ENCODE assay signal across 9 cellular contexts in the genomic region with DNA sequence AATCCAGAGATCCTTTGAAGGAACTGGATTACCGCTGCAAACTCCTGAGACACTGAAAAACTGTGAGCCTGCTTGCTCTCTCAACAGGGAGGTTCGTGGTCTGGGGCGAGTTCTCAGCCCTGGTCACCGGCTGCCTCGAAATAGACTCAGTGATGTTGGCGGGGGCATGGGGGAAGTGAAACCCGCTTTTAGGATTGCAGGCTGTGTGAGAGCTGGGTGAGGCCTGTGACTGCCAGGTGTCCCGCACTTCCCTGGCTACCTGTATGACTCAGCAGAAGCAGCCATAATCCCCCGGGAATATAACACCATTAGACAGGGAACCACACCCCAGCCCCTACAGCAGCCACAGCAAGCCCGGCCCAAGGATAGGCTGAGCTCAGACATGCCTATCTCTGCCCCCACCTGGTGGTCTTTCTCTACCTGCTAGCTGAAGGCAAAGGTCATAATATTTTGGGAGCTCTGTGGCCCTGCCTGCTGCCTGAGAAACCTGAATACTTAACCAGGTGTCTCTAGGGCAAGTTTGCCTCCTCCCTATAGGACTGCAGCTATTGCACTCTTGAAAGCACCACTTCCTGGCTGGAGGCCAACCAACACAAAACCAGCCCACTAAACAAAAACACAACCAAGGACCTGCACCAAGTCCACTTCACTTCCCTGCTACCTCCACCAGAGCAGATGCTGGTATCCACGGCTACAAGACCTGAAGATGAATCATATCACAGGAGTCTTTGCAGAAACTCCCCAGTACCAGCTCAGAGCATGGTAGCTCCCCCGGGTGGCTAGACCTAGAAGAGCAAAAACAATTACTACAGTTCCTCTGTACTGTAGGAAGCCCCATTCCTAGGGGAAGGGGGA.
DNase-seq lines count a peak whose midpoint lies in the region; ATAC-seq and TF ChIP-seq lines count a peak whose summit lies in the region.
"Had no signal": no experiment of that assay in that cellular context is flagged by ENCODE, and none has a peak within 500 bp of the region (broad histone marks: within the 10 kb centered on the region; RNA-seq: fewer than 3 reads in every experiment).

No MANE protein-coding gene starts in this region.

- H3K4me1 ChIP-seq in breast epithelium (no peaks in the 10 kb centered on the region), KMS-11 (ENCODE audit: low read depth, poor library complexity, severe bottlenecking) (peaks cover 48% of the 10 kb centered on the region), vagina (no peaks in the 10 kb centered on the region), neural progenitor cell (no peaks in the 10 kb centered on the region)
- no peaks in the 10 kb centered on the region for H3K4me1 ChIP-seq in effector memory CD4-positive, alpha-beta T cell (ENCODE audit: control insufficient read depth, insufficient read depth, low read length, poor library complexity, severe bottlenecking)

- H3K4me3 Mint-ChIP-seq in MCF 10A (ENCODE audit: unreplicated experiment) (no peak overlapping the region), neural progenitor cell (no peak overlapping the region)

- no peak overlapping the region for H3K27ac ChIP-seq in breast epithelium
- H3K27ac ChIP-seq in KMS-11 = peak overlapping the region; percentile 93
- H3K27ac ChIP-seq in vagina = no peak overlapping the region
- H3K27ac ChIP-seq in effector memory CD4-positive, alpha-beta T cell (ENCODE audit: insufficient read depth, low read length, poor library complexity, severe bottlenecking) = no peak overlapping the region
- H3K27ac ChIP-seq in neural progenitor cell = no peak overlapping the region
- H3K27ac ChIP-seq: cardiac muscle cell had no signal

- H3K9me3 Mint-ChIP-seq in MCF 10A (ENCODE audit: unreplicated experiment) (peaks cover 10% of the 10 kb centered on the region), neural progenitor cell (peaks cover 19% of the 10 kb centered on the region)

- TF ChIP-seq CTCF in MCF 10A (IDR thresholded peaks at IDR 0.05; ENCODE audit: unreplicated experiment) (no peak), breast epithelium (IDR thresholded peaks at IDR 0.05) (no peak), KMS-11 (conservative IDR thresholded peaks at IDR 0.05; ENCODE audit: low read depth, low read length) (peak; percentile 58; the same call in 1 of the 2 replicates), vagina (IDR thresholded peaks at IDR 0.05) (no peak), neural progenitor cell (IDR thresholded peaks at IDR 0.05) (no peak)

- H3K9me3 ChIP-seq in breast epithelium (peaks cover 0 to 21% of the 10 kb centered on the region in 2 donors), vagina (no peaks in the 10 kb centered on the region), neural progenitor cell (ENCODE audit: low read depth) (peaks cover 16% of the 10 kb centered on the region)
- H3K9me3 ChIP-seq in effector memory CD4-positive, alpha-beta T cell (ENCODE audit: control insufficient read depth, low read length) = no peaks in the 10 kb centered on the region

- DNase-seq in MCF 10A (ENCODE audit: unreplicated experiment) = peak; percentile 3
- DNase-seq in breast epithelium (ENCODE audit: low spot score in 2 of 2) = no peak
- no peak for DNase-seq in vagina (ENCODE audit: extremely low spot score in 2 of 2)
- DNase-seq in effector memory CD4-positive, alpha-beta T cell = no peak
- no peak for DNase-seq in HCEC 1CT
- DNase-seq in neural progenitor cell (ENCODE audit: low spot score) = no peak

- ATAC-seq in HG02588 (IDR thresholded peaks at IDR 0.05; ENCODE audit: unreplicated experiment) = peak; percentile 91

- H3K27ac Mint-ChIP-seq in MCF 10A (ENCODE audit: low read depth, unreplicated experiment) (no peak overlapping the region), neural progenitor cell (no peak overlapping the region)

- H3K4me3 ChIP-seq in breast epithelium = no peak overlapping the region
- no peak overlapping the region for H3K4me3 ChIP-seq in KMS-11 (IDR thresholded peaks at IDR 0.05; ENCODE audit: insufficient read depth, low read depth, low read length)
- no peak overlapping the region for H3K4me3 ChIP-seq in vagina
- H3K4me3 ChIP-seq in effector memory CD4-positive, alpha-beta T cell (ENCODE audit: insufficient read depth, low read depth, low read length, poor library complexity, severe bottlenecking) = no peak overlapping the region
- no peak overlapping the region for H3K4me3 ChIP-seq in neural progenitor cell
- H3K4me3 ChIP-seq: cardiac muscle cell had no signal

- no peak for TF ChIP-seq POLR2A in breast epithelium (IDR thresholded peaks at IDR 0.05)
- no peak for TF ChIP-seq POLR2A in vagina (IDR thresholded peaks at IDR 0.05)

- H3K79me2 ChIP-seq in KMS-11 (ENCODE audit: insufficient read depth, low read depth) = no peaks in the 10 kb centered on the region
- no peaks in the 10 kb centered on the region for H3K79me2 ChIP-seq in neural progenitor cell (ENCODE audit: low read depth)

- H3K9ac ChIP-seq in KMS-11 (peak overlapping the region; percentile 68; the same call in 1 of the 2 replicates), neural progenitor cell (no peak overlapping the region)

- no peaks in the 10 kb centered on the region for H3F3A ChIP-seq in neural progenitor cell (ENCODE audit: low read depth)

- H3K27me3 Mint-ChIP-seq in MCF 10A (ENCODE audit: insufficient read depth, unreplicated experiment) = peaks cover 34% of the 10 kb centered on the region
- no peaks in the 10 kb centered on the region for H3K27me3 Mint-ChIP-seq in neural progenitor cell (ENCODE audit: insufficient read depth, low read depth)

- POLR2A ChIA-PET in MCF 10A (lab: Yijun Ruan, JAX) = no interaction called here

- BruUV-seq in MCF 10A (replicated peaks; lab: Mats Ljungman, UMichigan) = no TSS peak

- H3K4me1 Mint-ChIP-seq in MCF 10A (ENCODE audit: insufficient read depth, unreplicated experiment) (no peaks in the 10 kb centered on the region), neural progenitor cell (no peaks in the 10 kb centered on the region)

- peak overlapping the region; percentile 98 for H3K4me2 ChIP-seq in KMS-11
- no peak overlapping the region for H3K4me2 ChIP-seq in neural progenitor cell

- H3K36me3 Mint-ChIP-seq in MCF 10A (ENCODE audit: insufficient read depth, unreplicated experiment) (no peaks in the 10 kb centered on the region), neural progenitor cell (no peaks in the 10 kb centered on the region)

- H4K20me1 ChIP-seq in KMS-11 (ENCODE audit: insufficient read depth) (no peaks in the 10 kb centered on the region), neural progenitor cell (ENCODE audit: low read depth) (no peaks in the 10 kb centered on the region)

- H3K27me3 ChIP-seq in breast epithelium = no peaks in the 10 kb centered on the region
- no peaks in the 10 kb centered on the region for H3K27me3 ChIP-seq in KMS-11 (ENCODE audit: insufficient read depth, low read depth)
- H3K27me3 ChIP-seq in vagina = no peaks in the 10 kb centered on the region
- no peaks in the 10 kb centered on the region for H3K27me3 ChIP-seq in effector memory CD4-positive, alpha-beta T cell (replicated peaks; ENCODE audit: control insufficient read depth, insufficient read depth, low read length, poor library complexity, severe bottlenecking)
- H3K27me3 ChIP-seq in neural progenitor cell = no peaks in the 10 kb centered on the region
- H3K27me3 ChIP-seq: cardiac muscle cell had no signal

- CTCF ChIA-PET in MCF 10A (lab: Yijun Ruan, JAX) = interaction anchor here (0.6 kb wide), 1 partner anchor 300 kb away, joined by 3 read pairs; no protein-coding TSS in a partner anchor

- H3K36me3 ChIP-seq in breast epithelium = no peaks in the 10 kb centered on the region
- H3K36me3 ChIP-seq in KMS-11 (ENCODE audit: insufficient read depth) = no peaks in the 10 kb centered on the region
- H3K36me3 ChIP-seq in vagina = no peaks in the 10 kb centered on the region
- no peaks in the 10 kb centered on the region for H3K36me3 ChIP-seq in effector memory CD4-positive, alpha-beta T cell (ENCODE audit: control insufficient read depth, insufficient read depth, low read length)
- no peaks in the 10 kb centered on the region for H3K36me3 ChIP-seq in neural progenitor cell
- H3K36me3 ChIP-seq: cardiac muscle cell had no signal

- H2AFZ ChIP-seq in KMS-11 (ENCODE audit: low read depth) (peak overlapping the region; percentile 60), neural progenitor cell (replicated peaks) (no peak overlapping the region)

- intact Hi-C loops in MCF 10A (cut with micrococcal nuclease) = no loop called here
- intact Hi-C loops in breast epithelium (cut with DNase I; ENCODE audit: low total_unique reads) = no loop called here
- intact Hi-C loops in vagina (cut with DNase I) = no loop called here
